1 cellular context compared by ENCODE assay signal in genomic region chr14:61489002-61489401, GRCh38.
A peak's percentile ranks its signal among the peaks of the same experiment; 100 is the strongest.
TF ChIP-seq lines count a peak whose summit lies in the region.

No MANE protein-coding gene starts in this region.

TF ChIP-seq in K562, 482 proteins besides CTCF, POLR2A, EP300 and RAD21 (continued from another document):
- TF ChIP-seq TFE3 (CRISPR knock-in tag; IDR thresholded peaks at IDR 0.05) (no peak), POLR2G (IDR thresholded peaks at IDR 0.05; ENCODE audit: low read depth, low read length) (no peak), CBFA2T3 (IDR thresholded peaks at IDR 0.05) (peak; percentile 57), MTA3 (IDR thresholded peaks at IDR 0.05; ENCODE audit: borderline replicate concordance) (no peak), SOX6 (IDR thresholded peaks at IDR 0.05) (no peak), POLR3A (IDR thresholded peaks at IDR 0.05; ENCODE audit: borderline replicate concordance, extremely low read depth, insufficient read depth, insufficient read length) (no peak), CHAMP1 (IDR thresholded peaks at IDR 0.05) (no peak), NCOR1 (IDR thresholded peaks at IDR 0.05) (peak; percentile 25; the same call in 1 of the 2 replicates), TBL1XR1 (IDR thresholded peaks at IDR 0.05; ENCODE audit: low read length in 2 of 2) (no peak), RBFOX2 (IDR thresholded peaks at IDR 0.05; ENCODE audit: low read depth, low read length) (no peak), GABPA (tag; conservative IDR thresholded peaks at IDR 0.05; ENCODE audit: low read depth) (no peak), MED1 (CRISPR knock-in tag; IDR thresholded peaks at IDR 0.05; ENCODE audit: borderline replicate concordance) (no peak), SMARCA4 (IDR thresholded peaks at IDR 0.05) (peak; percentile 22; the same call in 1 of the 2 replicates), TGIF2 (CRISPR knock-in tag; IDR thresholded peaks at IDR 0.05) (no peak), TAL1 (IDR thresholded peaks at IDR 0.05) (peak; percentile 53; the same call in 1 of the 2 replicates), TOE1 (IDR thresholded peaks at IDR 0.05; ENCODE audit: borderline replicate concordance) (no peak), TOE1 (CRISPR knock-in tag; IDR thresholded peaks at IDR 0.05; ENCODE audit: borderline replicate concordance, low read depth) (no peak), ZBTB7A (IDR thresholded peaks at IDR 0.05; ENCODE audit: borderline replicate concordance, control insufficient read depth, low read depth, low read length) (no peak), PRPF4 (IDR thresholded peaks at IDR 0.05; ENCODE audit: insufficient read depth, low read depth, low read length, poor library complexity, severe bottlenecking) (no peak), ZNF263 (CRISPR knock-in tag; IDR thresholded peaks at IDR 0.05; ENCODE audit: borderline replicate concordance) (no peak), ASH1L (IDR thresholded peaks at IDR 0.05; ENCODE audit: borderline replicate concordance, low read depth, partially characterized antibody) (no peak), SIN3A (IDR thresholded peaks at IDR 0.05; ENCODE audit: borderline replicate concordance in 2 of 2, control insufficient read depth in 1 of 2, low read depth in 2 of 2, low read length in 2 of 2) (no peak), ZNF134 (CRISPR knock-in tag; conservative IDR thresholded peaks at IDR 0.05) (no peak), ZNF395 (CRISPR knock-in tag; IDR thresholded peaks at IDR 0.05) (no peak), ZNF551 (CRISPR knock-in tag; IDR thresholded peaks at IDR 0.05) (no peak), MECOM (CRISPR knock-in tag; IDR thresholded peaks at IDR 0.05) (no peak), IRF1 (CRISPR knock-in tag; IDR thresholded peaks at IDR 0.05; ENCODE audit: borderline replicate concordance) (no peak), PATZ1 (CRISPR knock-in tag; IDR thresholded peaks at IDR 0.05; ENCODE audit: borderline replicate concordance) (no peak), ZNF175 (CRISPR knock-in tag; IDR thresholded peaks at IDR 0.05; ENCODE audit: low read depth) (no peak), DPF2 (IDR thresholded peaks at IDR 0.05) (0 out of 2 replicates have a peak, but pooled peaks have one; percentile 13), SMAD2 (IDR thresholded peaks at IDR 0.05; ENCODE audit: low read depth, low read length) (no peak), CBFA2T2 (conservative IDR thresholded peaks at IDR 0.05) (0 out of 2 replicates have a peak, but pooled peaks have one; percentile 22), POLR2AphosphoS2 (IDR thresholded peaks at IDR 0.05; ENCODE audit: low read length) (no peak), THRAP3 (IDR thresholded peaks at IDR 0.05; ENCODE audit: borderline replicate concordance) (no peak), SIX5 (IDR thresholded peaks at IDR 0.05; ENCODE audit: borderline replicate concordance in 1 of 2, insufficient read depth in 1 of 2, low read depth in 1 of 2, low read length in 2 of 2) (no peak), ARID1B (IDR thresholded peaks at IDR 0.05) (peak; percentile 50; the same call in 1 of the 2 replicates), ZKSCAN3 (CRISPR knock-in tag; IDR thresholded peaks at IDR 0.05) (no peak), GMEB1 (CRISPR knock-in tag; IDR thresholded peaks at IDR 0.05) (no peak), ELK1 (CRISPR knock-in tag; IDR thresholded peaks at IDR 0.05) (no peak), NR2C1 (IDR thresholded peaks at IDR 0.05) (no peak), NR2C1 (tag; IDR thresholded peaks at IDR 0.05) (no peak), ZNF584 (CRISPR knock-in tag; IDR thresholded peaks at IDR 0.05; ENCODE audit: low read depth) (no peak), ZNF146 (CRISPR knock-in tag; IDR thresholded peaks at IDR 0.05; ENCODE audit: unreplicated experiment) (no peak), NCOA6 (IDR thresholded peaks at IDR 0.05) (no peak), TCF3 (CRISPR knock-in tag; IDR thresholded peaks at IDR 0.05) (peak; percentile 33), ZNF23 (CRISPR knock-in tag; IDR thresholded peaks at IDR 0.05) (no peak)
